In genomic region chr3:45653205-45653604, GRCh38 we compare ENCODE assay signal across 22 cellular contexts. TPM values are rescaled to one million over a fixed set of nuclear protein-coding genes. Genes with fewer than 3 reads are reported as not detected.
DNase-seq lines count a peak whose midpoint lies in the region; ATAC-seq and TF ChIP-seq lines count a peak whose summit lies in the region.
"Had no signal": no experiment of that assay in that cellular context is flagged by ENCODE, and none has a peak within 500 bp of the region (broad histone marks: within the 10 kb centered on the region; RNA-seq: fewer than 3 reads in every experiment).

No MANE protein-coding gene starts in this region.

- H3K36me3 Mint-ChIP-seq in GM23338 (ENCODE audit: low read depth): peaks cover 6% of the 10 kb centered on the region

- H3K4me2 ChIP-seq in BLaER1 (no peak overlapping the region), GM23338 (no peak overlapping the region)
- H3K4me2 ChIP-seq: SK-N-SH had no signal

- H3K27me3 ChIP-seq in BLaER1 (no peaks in the 10 kb centered on the region), GM23338 (ENCODE audit: insufficient read depth) (no peaks in the 10 kb centered on the region), esophagus muscularis mucosa (no peaks in the 10 kb centered on the region), stomach smooth muscle (ENCODE audit: control insufficient read depth in 1 of 2, insufficient read depth in 2 of 2, low read length in 2 of 2) (no peaks in the 10 kb centered on the region)
- H3K27me3 ChIP-seq: cardiac muscle cell, spleen had no signal

- no peak overlapping the region; the same call in 1 of the 2 replicates for H3K27ac Mint-ChIP-seq in GM23338

- no peak for TF ChIP-seq CTCF in GM23338 (conservative IDR thresholded peaks at IDR 0.05; ENCODE audit: low read depth in 2 of 2)
- TF ChIP-seq CTCF in esophagus muscularis mucosa (IDR thresholded peaks at IDR 0.05): no peak

- H3K27ac ChIP-seq in BLaER1 (0 out of 2 replicates have a peak overlapping the region, but pooled peaks have one; percentile 13), GM23338 (ENCODE audit: low read depth) (0 out of 2 replicates have a peak overlapping the region, but pooled peaks have one; percentile 16), esophagus muscularis mucosa (replicated peaks in 1 of 4) (peak overlapping the region; percentile 25 to 67 (median 40)), stomach smooth muscle (ENCODE audit: low read length) (peak overlapping the region; percentile 24)
- H3K27ac ChIP-seq: cardiac muscle cell had no signal

- DNase-seq in GM23338 (ENCODE audit: low spot score) (no peak), esophagus muscularis mucosa (ENCODE audit: extremely low spot score) (no peak), islet precursor cell (no peak), hippocampal formation (lab: John Stamatoyannopoulos, UW) (no peak)
- DNase-seq: activated CD4-positive, alpha-beta T cell treated with anti-CD3 and anti-CD28 coated beads, Interleukin-2, amount 50 U/mL, for 4 hours; DMS53; GF-D8; NCI-H146; NCI-H2171; NCI-H526; RPMI8226; SK-N-SH; spleen; stimulated activated CD4-positive, alpha-beta T cell treated with anti-CD3 and anti-CD28 coated beads, Interleukin-4, amount 100 ng/mL, for 1 hour; stimulated activated naive CD8-positive, alpha-beta T cell treated with anti-CD3 and anti-CD28 coated beads, Interleukin-15, amount 100 ng/mL, for 72 hours; T1000 had no signal

- peaks cover 16% of the 10 kb centered on the region for H3K9me3 ChIP-seq in BLaER1
- no peaks in the 10 kb centered on the region for H3K9me3 ChIP-seq in esophagus muscularis mucosa
- no peaks in the 10 kb centered on the region for H3K9me3 ChIP-seq in stomach smooth muscle (ENCODE audit: control insufficient read depth in 2 of 2, low read length in 2 of 2)
- H3K9me3 ChIP-seq: HAP-1, SK-N-SH had no signal

- peaks cover 78% of the 10 kb centered on the region for H4K20me1 ChIP-seq in BLaER1
- 0 out of 2 replicates have a peak, but pooled peaks cover 4% of the 10 kb centered on the region for H4K20me1 ChIP-seq in GM23338 (replicated peaks; ENCODE audit: insufficient read depth)

- no peaks in the 10 kb centered on the region for H3K9me2 ChIP-seq in GM23338 (ENCODE audit: insufficient read depth)
- H3K9me2 ChIP-seq: SK-N-SH had no signal

- H3K4me3 Mint-ChIP-seq in GM23338: no peak overlapping the region
- H3K4me3 Mint-ChIP-seq: stimulated activated naive CD8-positive, alpha-beta T cell treated with anti-CD3 and anti-CD28 coated beads, Interleukin-15, amount 100 ng/mL, for 72 hours; WTC11 had no signal

- no peak overlapping the region for H2AFZ ChIP-seq in GM23338

- H3K9me3 Mint-ChIP-seq in GM23338: no peaks in the 10 kb centered on the region; the same call in 2 of the 3 replicates

- no peak overlapping the region for H3K4me3 ChIP-seq in BLaER1
- H3K4me3 ChIP-seq in GM23338: no peak overlapping the region
- H3K4me3 ChIP-seq in esophagus muscularis mucosa: no peak overlapping the region
- peak overlapping the region in 1 of 2 donors; percentile 22 for H3K4me3 ChIP-seq in stomach smooth muscle (ENCODE audit: low read length in 2 of 2)
- H3K4me3 ChIP-seq: cardiac muscle cell, HAP-1, spleen had no signal

- intact Hi-C loops in esophagus muscularis mucosa (cut with DNase I): no loop called here

- no peak for ATAC-seq in GM23338
- no peak for ATAC-seq in HG03025 (IDR thresholded peaks at IDR 0.05; ENCODE audit: low FRiP score, unreplicated experiment)
- ATAC-seq: stimulated activated naive CD8-positive, alpha-beta T cell treated with anti-CD3 and anti-CD28 coated beads, Interleukin-15, amount 100 ng/mL, for 72 hours; WTC11 had no signal

- 70% methylated on average over 3 of the region's 3 CpGs for WGBS in esophagus muscularis mucosa

- H3K79me2 ChIP-seq in GM23338 (replicated peaks; ENCODE audit: insufficient read depth): peaks cover 22% of the 10 kb centered on the region

- H3F3A ChIP-seq in GM23338 (replicated peaks; ENCODE audit: low read depth): no peaks in the 10 kb centered on the region

- H3K4me1 Mint-ChIP-seq in GM23338: peaks cover 6% of the 10 kb centered on the region; the same call in 2 of the 3 replicates

- H3K4me1 ChIP-seq in BLaER1 (peaks cover 26% of the 10 kb centered on the region), GM23338 (ENCODE audit: insufficient read depth) (no peaks in the 10 kb centered on the region), esophagus muscularis mucosa (peaks cover 22 to 51% (median 44%) of the 10 kb centered on the region in 4 donors), stomach smooth muscle (ENCODE audit: control insufficient read depth, insufficient read depth, low read length) (peaks cover 18% of the 10 kb centered on the region)

- no peak overlapping the region for H3K9ac ChIP-seq in BLaER1
- no peak overlapping the region for H3K9ac ChIP-seq in stomach smooth muscle (ENCODE audit: low read length in 2 of 2)
- H3K9ac ChIP-seq: SK-N-SH had no signal

- no peak for TF ChIP-seq POLR2A in esophagus muscularis mucosa (IDR thresholded peaks at IDR 0.05; ENCODE audit: low read depth)

- TF ChIP-seq EP300 in esophagus muscularis mucosa (IDR thresholded peaks at IDR 0.05): no peak

- peaks cover 4% of the 10 kb centered on the region for H3K27me3 Mint-ChIP-seq in GM23338 (ENCODE audit: insufficient read depth, low read depth, poor library complexity)
- H3K27me3 Mint-ChIP-seq: stimulated activated naive CD8-positive, alpha-beta T cell treated with anti-CD3 and anti-CD28 coated beads, Interleukin-15, amount 100 ng/mL, for 72 hours had no signal

- H3K36me3 ChIP-seq in BLaER1 (peaks cover 60% of the 10 kb centered on the region), GM23338 (ENCODE audit: insufficient read depth) (no peaks in the 10 kb centered on the region), esophagus muscularis mucosa (no peaks in the 10 kb centered on the region), stomach smooth muscle (ENCODE audit: control insufficient read depth in 2 of 2, insufficient read depth in 2 of 2, low read length in 2 of 2) (no peaks in the 10 kb centered on the region)
- H3K36me3 ChIP-seq: cardiac muscle cell had no signal

TF ChIP-seq in GM23338, 12 proteins besides CTCF, POLR2A, EP300 and RAD21 (continues in another document):
- TF ChIP-seq EZH2 (IDR thresholded peaks at IDR 0.05; ENCODE audit: low read depth, unreplicated experiment): no peak
- TF ChIP-seq POLR2AphosphoS5 (IDR thresholded peaks at IDR 0.05; ENCODE audit: low read depth): no peak
- TF ChIP-seq CREB1 (CRISPR knock-in tag; IDR thresholded peaks at IDR 0.05; ENCODE audit: low read depth): no peak
- TF ChIP-seq, protein P1, sequence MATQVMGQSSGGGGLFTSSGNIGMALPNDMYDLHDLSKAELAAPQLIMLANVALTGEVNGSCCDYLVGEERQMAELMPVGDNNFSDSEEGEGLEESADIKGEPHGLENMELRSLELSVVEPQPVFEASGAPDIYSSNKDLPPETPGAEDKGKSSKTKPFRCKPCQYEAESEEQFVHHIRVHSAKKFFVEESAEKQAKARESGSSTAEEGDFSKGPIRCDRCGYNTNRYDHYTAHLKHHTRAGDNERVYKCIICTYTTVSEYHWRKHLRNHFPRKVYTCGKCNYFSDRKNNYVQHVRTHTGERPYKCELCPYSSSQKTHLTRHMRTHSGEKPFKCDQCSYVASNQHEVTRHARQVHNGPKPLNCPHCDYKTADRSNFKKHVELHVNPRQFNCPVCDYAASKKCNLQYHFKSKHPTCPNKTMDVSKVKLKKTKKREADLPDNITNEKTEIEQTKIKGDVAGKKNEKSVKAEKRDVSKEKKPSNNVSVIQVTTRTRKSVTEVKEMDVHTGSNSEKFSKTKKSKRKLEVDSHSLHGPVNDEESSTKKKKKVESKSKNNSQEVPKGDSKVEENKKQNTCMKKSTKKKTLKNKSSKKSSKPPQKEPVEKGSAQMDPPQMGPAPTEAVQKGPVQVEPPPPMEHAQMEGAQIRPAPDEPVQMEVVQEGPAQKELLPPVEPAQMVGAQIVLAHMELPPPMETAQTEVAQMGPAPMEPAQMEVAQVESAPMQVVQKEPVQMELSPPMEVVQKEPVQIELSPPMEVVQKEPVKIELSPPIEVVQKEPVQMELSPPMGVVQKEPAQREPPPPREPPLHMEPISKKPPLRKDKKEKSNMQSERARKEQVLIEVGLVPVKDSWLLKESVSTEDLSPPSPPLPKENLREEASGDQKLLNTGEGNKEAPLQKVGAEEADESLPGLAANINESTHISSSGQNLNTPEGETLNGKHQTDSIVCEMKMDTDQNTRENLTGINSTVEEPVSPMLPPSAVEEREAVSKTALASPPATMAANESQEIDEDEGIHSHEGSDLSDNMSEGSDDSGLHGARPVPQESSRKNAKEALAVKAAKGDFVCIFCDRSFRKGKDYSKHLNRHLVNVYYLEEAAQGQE (IDR thresholded peaks at IDR 0.05; ENCODE audit: unreplicated experiment): no peak
- no peak for TF ChIP-seq NANOG (IDR thresholded peaks at IDR 0.05; ENCODE audit: borderline replicate concordance)
- TF ChIP-seq ZNF331 (CRISPR knock-in tag; IDR thresholded peaks at IDR 0.05; ENCODE audit: low read depth): no peak
- no peak for TF ChIP-seq EZH2phosphoT487 (IDR thresholded peaks at IDR 0.05; ENCODE audit: unreplicated experiment)
- TF ChIP-seq, protein P2, sequence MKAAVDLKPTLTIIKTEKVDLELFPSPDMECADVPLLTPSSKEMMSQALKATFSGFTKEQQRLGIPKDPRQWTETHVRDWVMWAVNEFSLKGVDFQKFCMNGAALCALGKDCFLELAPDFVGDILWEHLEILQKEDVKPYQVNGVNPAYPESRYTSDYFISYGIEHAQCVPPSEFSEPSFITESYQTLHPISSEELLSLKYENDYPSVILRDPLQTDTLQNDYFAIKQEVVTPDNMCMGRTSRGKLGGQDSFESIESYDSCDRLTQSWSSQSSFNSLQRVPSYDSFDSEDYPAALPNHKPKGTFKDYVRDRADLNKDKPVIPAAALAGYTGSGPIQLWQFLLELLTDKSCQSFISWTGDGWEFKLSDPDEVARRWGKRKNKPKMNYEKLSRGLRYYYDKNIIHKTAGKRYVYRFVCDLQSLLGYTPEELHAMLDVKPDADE (IDR thresholded peaks at IDR 0.05): no peak
- TF ChIP-seq STAT1 (IDR thresholded peaks at IDR 0.05; ENCODE audit: unreplicated experiment): no peak

RNA-seq across cellular contexts. Expression of gene SACM1L, which starts 36.0 kb away (rescaled TPM):
- 97.2 and 97.8 TPM in 2 replicates for total RNA-seq in GM23338 (2014; rRNA removed; shearing (Covaris generic))
- 43.2 and 43.5 TPM in 2 replicates for polyA plus RNA-seq in GM23338 (2016; fragmentation: Nextera tagmentation; extraction: Ambion mirVana)
- 10 to 100 TPM; 33.2 to 37.4 (median 36.2) TPM for total RNA-seq in esophagus muscularis mucosa

RNA-seq across cellular contexts. Expression of gene LIMD1, which starts 58.7 kb away (rescaled TPM):
- 21.8 and 31.5 TPM in 2 replicates for total RNA-seq in GM23338 (2014; rRNA removed; shearing (Covaris generic))
- polyA plus RNA-seq in GM23338 (2016; fragmentation: Nextera tagmentation; extraction: Ambion mirVana): 8.3 and 10.2 TPM in 2 replicates
- 10 to 100 TPM; 14.6 to 36.1 (median 29.2) TPM for total RNA-seq in esophagus muscularis mucosa
